Comparison of ENCODE assay signal across 2 cellular contexts in the genomic region with DNA sequence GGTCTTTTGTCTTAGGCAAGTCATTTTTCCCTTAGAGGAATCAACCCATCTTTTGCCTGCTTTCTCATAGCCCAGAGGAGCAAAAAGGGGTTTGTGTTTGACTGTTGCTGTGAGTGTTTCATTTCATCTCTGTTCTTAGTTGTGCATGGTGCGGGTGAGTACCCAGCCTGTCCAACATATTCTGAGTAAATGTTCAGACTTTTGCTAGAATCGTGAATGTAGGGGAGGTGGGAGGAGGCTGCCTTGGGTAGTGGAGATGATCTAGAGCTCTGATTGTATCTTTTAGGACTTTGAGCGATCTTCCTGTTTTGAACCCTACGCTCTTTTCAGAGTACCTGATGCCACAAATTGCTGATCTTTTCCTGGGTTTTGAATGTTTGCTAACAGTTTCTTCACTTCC.
TF ChIP-seq lines count a peak whose summit lies in the region.

No MANE protein-coding gene starts in this region.

TF ChIP-seq in HepG2, 621 proteins besides CTCF, POLR2A, EP300 and RAD21:
- TF ChIP-seq KLF16 (CRISPR knock-in tag; IDR thresholded peaks at IDR 0.05), result no peak
- TF ChIP-seq HNF4A (CRISPR knock-in tag; IDR thresholded peaks at IDR 0.05), result peak; percentile 45
- TF ChIP-seq RCOR2 (CRISPR knock-in tag; IDR thresholded peaks at IDR 0.05), result 0 out of 2 replicates have a peak, but pooled peaks have one; percentile 17

TF ChIP-seq in GM23338, 12 proteins besides CTCF, POLR2A, EP300 and RAD21:
- TF ChIP-seq NANOG (IDR thresholded peaks at IDR 0.05; ENCODE audit: borderline replicate concordance), result no peak
- TF ChIP-seq REST (IDR thresholded peaks at IDR 0.05; ENCODE audit: unreplicated experiment), result no peak
- no peak for TF ChIP-seq JUNB (IDR thresholded peaks at IDR 0.05; ENCODE audit: unreplicated experiment)
- TF ChIP-seq, protein P1, sequence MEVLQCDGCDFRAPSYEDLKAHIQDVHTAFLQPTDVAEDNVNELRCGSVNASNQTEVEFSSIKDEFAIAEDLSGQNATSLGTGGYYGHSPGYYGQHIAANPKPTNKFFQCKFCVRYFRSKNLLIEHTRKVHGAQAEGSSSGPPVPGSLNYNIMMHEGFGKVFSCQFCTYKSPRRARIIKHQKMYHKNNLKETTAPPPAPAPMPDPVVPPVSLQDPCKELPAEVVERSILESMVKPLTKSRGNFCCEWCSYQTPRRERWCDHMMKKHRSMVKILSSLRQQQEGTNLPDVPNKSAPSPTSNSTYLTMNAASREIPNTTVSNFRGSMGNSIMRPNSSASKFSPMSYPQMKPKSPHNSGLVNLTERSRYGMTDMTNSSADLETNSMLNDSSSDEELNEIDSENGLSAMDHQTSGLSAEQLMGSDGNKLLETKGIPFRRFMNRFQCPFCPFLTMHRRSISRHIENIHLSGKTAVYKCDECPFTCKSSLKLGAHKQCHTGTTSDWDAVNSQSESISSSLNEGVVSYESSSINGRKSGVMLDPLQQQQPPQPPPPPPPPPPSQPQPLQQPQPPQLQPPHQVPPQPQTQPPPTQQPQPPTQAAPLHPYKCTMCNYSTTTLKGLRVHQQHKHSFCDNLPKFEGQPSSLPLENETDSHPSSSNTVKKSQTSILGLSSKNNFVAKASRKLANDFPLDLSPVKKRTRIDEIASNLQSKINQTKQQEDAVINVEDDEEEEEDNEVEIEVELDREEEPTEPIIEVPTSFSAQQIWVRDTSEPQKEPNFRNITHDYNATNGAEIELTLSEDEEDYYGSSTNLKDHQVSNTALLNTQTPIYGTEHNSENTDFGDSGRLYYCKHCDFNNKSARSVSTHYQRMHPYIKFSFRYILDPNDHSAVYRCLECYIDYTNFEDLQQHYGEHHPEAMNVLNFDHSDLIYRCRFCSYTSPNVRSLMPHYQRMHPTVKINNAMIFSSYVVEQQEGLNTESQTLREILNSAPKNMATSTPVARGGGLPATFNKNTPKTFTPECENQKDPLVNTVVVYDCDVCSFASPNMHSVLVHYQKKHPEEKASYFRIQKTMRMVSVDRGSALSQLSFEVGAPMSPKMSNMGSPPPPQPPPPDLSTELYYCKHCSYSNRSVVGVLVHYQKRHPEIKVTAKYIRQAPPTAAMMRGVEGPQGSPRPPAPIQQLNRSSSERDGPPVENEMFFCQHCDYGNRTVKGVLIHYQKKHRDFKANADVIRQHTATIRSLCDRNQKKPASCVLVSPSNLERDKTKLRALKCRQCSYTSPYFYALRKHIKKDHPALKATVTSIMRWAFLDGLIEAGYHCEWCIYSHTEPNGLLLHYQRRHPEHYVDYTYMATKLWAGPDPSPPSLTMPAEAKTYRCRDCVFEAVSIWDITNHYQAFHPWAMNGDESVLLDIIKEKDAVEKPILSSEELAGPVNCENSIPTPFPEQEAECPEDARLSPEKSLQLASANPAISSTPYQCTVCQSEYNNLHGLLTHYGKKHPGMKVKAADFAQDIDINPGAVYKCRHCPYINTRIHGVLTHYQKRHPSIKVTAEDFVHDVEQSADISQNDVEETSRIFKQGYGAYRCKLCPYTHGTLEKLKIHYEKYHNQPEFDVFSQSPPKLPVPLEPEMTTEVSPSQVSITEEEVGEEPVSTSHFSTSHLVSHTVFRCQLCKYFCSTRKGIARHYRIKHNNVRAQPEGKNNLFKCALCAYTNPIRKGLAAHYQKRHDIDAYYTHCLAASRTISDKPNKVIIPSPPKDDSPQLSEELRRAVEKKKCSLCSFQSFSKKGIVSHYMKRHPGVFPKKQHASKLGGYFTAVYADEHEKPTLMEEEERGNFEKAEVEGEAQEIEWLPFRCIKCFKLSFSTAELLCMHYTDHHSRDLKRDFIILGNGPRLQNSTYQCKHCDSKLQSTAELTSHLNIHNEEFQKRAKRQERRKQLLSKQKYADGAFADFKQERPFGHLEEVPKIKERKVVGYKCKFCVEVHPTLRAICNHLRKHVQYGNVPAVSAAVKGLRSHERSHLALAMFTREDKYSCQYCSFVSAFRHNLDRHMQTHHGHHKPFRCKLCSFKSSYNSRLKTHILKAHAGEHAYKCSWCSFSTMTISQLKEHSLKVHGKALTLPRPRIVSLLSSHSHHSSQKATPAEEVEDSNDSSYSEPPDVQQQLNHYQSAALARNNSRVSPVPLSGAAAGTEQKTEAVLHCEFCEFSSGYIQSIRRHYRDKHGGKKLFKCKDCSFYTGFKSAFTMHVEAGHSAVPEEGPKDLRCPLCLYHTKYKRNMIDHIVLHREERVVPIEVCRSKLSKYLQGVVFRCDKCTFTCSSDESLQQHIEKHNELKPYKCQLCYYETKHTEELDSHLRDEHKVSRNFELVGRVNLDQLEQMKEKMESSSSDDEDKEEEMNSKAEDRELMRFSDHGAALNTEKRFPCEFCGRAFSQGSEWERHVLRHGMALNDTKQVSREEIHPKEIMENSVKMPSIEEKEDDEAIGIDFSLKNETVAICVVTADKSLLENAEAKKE (CRISPR knock-in tag; IDR thresholded peaks at IDR 0.05), result no peak
- TF ChIP-seq EZH2phosphoT487 (IDR thresholded peaks at IDR 0.05; ENCODE audit: unreplicated experiment), result no peak
- TF ChIP-seq STAT1 (IDR thresholded peaks at IDR 0.05; ENCODE audit: unreplicated experiment), result no peak
- TF ChIP-seq ZNF331 (CRISPR knock-in tag; IDR thresholded peaks at IDR 0.05; ENCODE audit: low read depth), result no peak
- no peak for TF ChIP-seq CREB1 (CRISPR knock-in tag; IDR thresholded peaks at IDR 0.05; ENCODE audit: low read depth)
- TF ChIP-seq EZH2 (IDR thresholded peaks at IDR 0.05; ENCODE audit: low read depth, unreplicated experiment), result no peak
- TF ChIP-seq ETS1 (IDR thresholded peaks at IDR 0.05), result no peak
- no peak for TF ChIP-seq POLR2AphosphoS5 (IDR thresholded peaks at IDR 0.05; ENCODE audit: low read depth)
- TF ChIP-seq ZNF114 (CRISPR knock-in tag; IDR thresholded peaks at IDR 0.05), result no peak
TF ChIP-seq in GM23338: peak in this region for 0.
